In the genomic region with DNA sequence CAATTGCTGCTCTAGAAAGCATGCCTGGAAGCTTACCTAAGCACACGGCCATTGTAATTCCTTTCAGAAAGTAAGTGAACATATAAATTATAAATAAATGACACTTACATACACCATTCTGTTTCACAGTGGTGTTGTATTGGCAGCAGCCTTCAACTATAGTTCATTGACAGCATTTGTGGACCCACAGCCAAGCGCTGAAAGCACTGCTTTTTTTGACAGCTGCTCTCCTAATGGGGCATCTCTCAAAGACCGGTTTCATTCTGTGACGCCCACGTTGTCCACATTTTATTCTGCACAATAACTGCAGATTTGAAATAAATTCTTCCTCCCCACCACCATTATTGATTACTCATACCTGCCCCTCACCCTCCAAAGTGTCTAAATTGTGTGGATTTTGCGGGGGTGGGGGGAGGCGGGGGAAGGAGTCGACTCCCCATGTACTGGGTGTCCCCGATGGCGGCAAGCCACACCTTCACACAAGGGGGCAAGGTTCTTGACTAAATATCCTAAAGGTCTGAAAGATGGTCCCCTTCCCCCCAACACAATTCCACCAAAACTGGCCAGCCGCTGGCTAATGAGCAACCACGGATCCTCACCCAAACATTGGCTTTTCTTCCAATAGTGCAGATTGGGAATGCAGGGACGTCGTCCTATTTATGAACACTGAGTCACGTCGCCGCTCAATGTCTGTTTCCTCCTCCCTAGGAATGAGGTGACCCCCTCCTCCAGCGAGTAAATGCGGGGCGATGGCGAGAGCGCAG, we compare ENCODE assay signal across 8 cellular contexts. TPM values are rescaled to one million over a fixed set of nuclear protein-coding genes. Genes with fewer than 3 reads are reported as not detected.
DNase-seq lines count a peak whose midpoint lies in the region; ATAC-seq and TF ChIP-seq lines count a peak whose summit lies in the region.

No MANE protein-coding gene starts in this region.

- peaks cover 3% of the 10 kb centered on the region for H3K27me3 Mint-ChIP-seq in HFFc6 (ENCODE audit: insufficient read depth)
- no peaks in the 10 kb centered on the region for H3K27me3 Mint-ChIP-seq in stimulated activated naive CD8-positive, alpha-beta T cell treated with anti-CD3 and anti-CD28 coated beads, Interleukin-15, amount 100 ng/mL, for 72 hours

- intact Hi-C loops in posterior vena cava (cut with DNase I): no loop called here

- TF ChIP-seq CTCF in HFFc6 (IDR thresholded peaks at IDR 0.05): no peak

- H3K4me1 Mint-ChIP-seq in HFFc6 (ENCODE audit: low read depth): peaks cover 11% of the 10 kb centered on the region
- peaks cover 31% of the 10 kb centered on the region for H3K4me1 Mint-ChIP-seq in stimulated activated naive CD8-positive, alpha-beta T cell treated with anti-CD3 and anti-CD28 coated beads, Interleukin-15, amount 100 ng/mL, for 72 hours

- peaks cover 6% of the 10 kb centered on the region for H3K4me1 ChIP-seq in adipocyte (ENCODE audit: control insufficient read depth, insufficient read depth, low read length)

- no peaks in the 10 kb centered on the region for H3K27me3 ChIP-seq in adipocyte (replicated peaks; ENCODE audit: control insufficient read depth, insufficient read depth, low read length)

- H3K27ac Mint-ChIP-seq in HFFc6: peak overlapping the region; percentile 51; the same call in 1 of the 2 replicates
- no peak overlapping the region for H3K27ac Mint-ChIP-seq in stimulated activated naive CD8-positive, alpha-beta T cell treated with anti-CD3 and anti-CD28 coated beads, Interleukin-15, amount 100 ng/mL, for 72 hours

- peak; percentile 43 for DNase-seq in AG20443 (ENCODE audit: low spot score)
- DNase-seq in HFFc6: no peak
- DNase-seq in adipocyte (ENCODE audit: low read depth): peak; percentile 48
- DNase-seq in kidney glomerular epithelial cell (lab: John Stamatoyannopoulos, UW): peak; percentile 3
- DNase-seq in stimulated activated naive CD8-positive, alpha-beta T cell treated with anti-CD3 and anti-CD28 coated beads, Interleukin-15, amount 100 ng/mL, for 72 hours: peak in 1 of 2 donors; percentile 5
- DNase-seq in posterior vena cava (ENCODE audit: low spot score): no peak
- DNase-seq in effector CD4-positive, alpha-beta T cell: no peak

- no peaks in the 10 kb centered on the region for H3K36me3 Mint-ChIP-seq in HFFc6 (ENCODE audit: low read depth)

- H3K9me3 ChIP-seq in adipocyte (ENCODE audit: control insufficient read depth, low read length): no peaks in the 10 kb centered on the region

- no peaks in the 10 kb centered on the region for H3K9me3 Mint-ChIP-seq in HFFc6
- H3K9me3 Mint-ChIP-seq in stimulated activated naive CD8-positive, alpha-beta T cell treated with anti-CD3 and anti-CD28 coated beads, Interleukin-15, amount 100 ng/mL, for 72 hours: no peaks in the 10 kb centered on the region

- ATAC-seq in stimulated activated naive CD8-positive, alpha-beta T cell treated with anti-CD3 and anti-CD28 coated beads, Interleukin-15, amount 100 ng/mL, for 72 hours: no peak
- ATAC-seq in GM21360 (IDR thresholded peaks at IDR 0.05; ENCODE audit: unreplicated experiment): no peak

- peak overlapping the region; percentile 92 for H3K4me3 ChIP-seq in adipocyte (ENCODE audit: low read length)

- H3K36me3 ChIP-seq in adipocyte (ENCODE audit: control insufficient read depth, insufficient read depth, low read length, severe bottlenecking): no peaks in the 10 kb centered on the region

- H3K9ac ChIP-seq in adipocyte (ENCODE audit: low read length): peak overlapping the region; percentile 85

- H3K4me3 Mint-ChIP-seq in HFFc6: peak overlapping the region; percentile 87
- peak overlapping the region; percentile 81 to 83 for H3K4me3 Mint-ChIP-seq in stimulated activated naive CD8-positive, alpha-beta T cell treated with anti-CD3 and anti-CD28 coated beads, Interleukin-15, amount 100 ng/mL, for 72 hours

RNA-seq across cellular contexts. Expression of gene RCAN1, which starts 1.1 kb away (rescaled TPM):
- 10 to 100 TPM; 60.8 to 87.2 (median 66.1) TPM for total RNA-seq in HFFc6 (2021; fragmentation: NEBNext Ultra II Directional; extraction: Animal tissue kit (Norgen Biotek cat#: 25700))
- 100 to 1,000 TPM in 1 of 2 donors, 10 to 100 TPM in 1; 59.6 to 180 TPM for total RNA-seq in posterior vena cava

RNA-seq across cellular contexts. Expression of gene CLIC6, which starts 54.9 kb away (rescaled TPM):
- total RNA-seq in HFFc6 (2021; fragmentation: NEBNext Ultra II Directional; extraction: Animal tissue kit (Norgen Biotek cat#: 25700)): not detected
- 1 to 10 TPM; 3.0 to 5.0 TPM for total RNA-seq in posterior vena cava

Comparison
In these comparisons a context has a peak if more than half of its experiments do, and no peak if none do; other contexts are left out.
1. DNase-seq: peak in AG20443 (single experiment), adipocyte (single experiment) and kidney glomerular epithelial cell (single experiment); none in HFFc6 (single experiment), posterior vena cava (single experiment) and effector CD4-positive, alpha-beta T cell (single experiment).